Comparison of ENCODE assay signal across 14 cellular contexts in genomic region chr9:105330755-105331154, GRCh38.
DNase-seq lines count a peak whose midpoint lies in the region; ATAC-seq and TF ChIP-seq lines count a peak whose summit lies in the region.
"Had no signal": no experiment of that assay in that cellular context is flagged by ENCODE, and none has a peak within 500 bp of the region (broad histone marks: within the 10 kb centered on the region; RNA-seq: fewer than 3 reads in every experiment).

No MANE protein-coding gene starts in this region.

- no peaks in the 10 kb centered on the region for H3K27me3 Mint-ChIP-seq in activated T-cell treated with anti-CD3 and anti-CD28 coated beads, Interleukin-2, amount 50 U/mL, for 4 hours (ENCODE audit: low read depth)
- H3K27me3 Mint-ChIP-seq in immature natural killer cell (ENCODE audit: low read depth in 3 of 3), result peaks cover 0 to 1% (median 0%) of the 10 kb centered on the region in 3 donors
- H3K27me3 Mint-ChIP-seq: activated naive CD8-positive, alpha-beta T cell treated with anti-CD3 and anti-CD28 coated beads, Interleukin-2, amount 50 U/mL, for 24 hours had no signal

- no peak overlapping the region for H3K4me3 Mint-ChIP-seq in activated T-cell treated with anti-CD3 and anti-CD28 coated beads, Interleukin-2, amount 50 U/mL, for 4 hours
- no peak overlapping the region for H3K4me3 Mint-ChIP-seq in immature natural killer cell
- H3K4me3 Mint-ChIP-seq: activated naive CD8-positive, alpha-beta T cell treated with anti-CD3 and anti-CD28 coated beads, Interleukin-2, amount 50 U/mL, for 24 hours had no signal

- H3K4me3 ChIP-seq in liver (ENCODE audit: low read depth in 1 of 3, low read length in 3 of 3), result no peak overlapping the region
- no peak overlapping the region for H3K4me3 ChIP-seq in lower lobe of right lung

- H3K27ac Mint-ChIP-seq in immature natural killer cell, result no peak overlapping the region
- H3K27ac Mint-ChIP-seq: activated naive CD8-positive, alpha-beta T cell treated with anti-CD3 and anti-CD28 coated beads, Interleukin-2, amount 50 U/mL, for 24 hours had no signal

- H3K27me3 ChIP-seq in liver (ENCODE audit: control insufficient read depth in 4 of 4, insufficient read depth in 4 of 4, low read length in 3 of 4) (no peaks in the 10 kb centered on the region), lower lobe of right lung (ENCODE audit: low read depth) (no peaks in the 10 kb centered on the region)

- TF ChIP-seq CTCF in liver (IDR thresholded peaks at IDR 0.05; ENCODE audit: low read depth, low read length, missing input control), result no peak
- no peak for TF ChIP-seq CTCF in lower lobe of right lung (IDR thresholded peaks at IDR 0.05)

- H3K9ac ChIP-seq in liver (ENCODE audit: low read depth in 1 of 2, low read length in 2 of 2), result no peak overlapping the region

- H3K9me3 Mint-ChIP-seq in activated T-cell treated with anti-CD3 and anti-CD28 coated beads, Interleukin-2, amount 50 U/mL, for 4 hours, result no peaks in the 10 kb centered on the region
- H3K9me3 Mint-ChIP-seq in immature natural killer cell, result no peaks in the 10 kb centered on the region
- H3K9me3 Mint-ChIP-seq: activated naive CD8-positive, alpha-beta T cell treated with anti-CD3 and anti-CD28 coated beads, Interleukin-2, amount 50 U/mL, for 24 hours had no signal

- H3K9me3 ChIP-seq in liver (ENCODE audit: control insufficient read depth in 4 of 4, low read length in 3 of 4), result no peaks in the 10 kb centered on the region
- no peaks in the 10 kb centered on the region for H3K9me3 ChIP-seq in lower lobe of right lung

- H3K36me3 ChIP-seq in liver (ENCODE audit: control insufficient read depth in 4 of 4, insufficient read depth in 3 of 4, low read depth in 1 of 4, low read length in 3 of 4), result no peaks in the 10 kb centered on the region
- H3K36me3 ChIP-seq in lower lobe of right lung, result peaks cover 3% of the 10 kb centered on the region

- H3K27ac ChIP-seq in liver (ENCODE audit: low read depth in 1 of 2, low read length in 2 of 2) (peak overlapping the region; percentile 4 to 63), lower lobe of right lung (no peak overlapping the region)
- H3K27ac ChIP-seq: C4-2B had no signal

- no peak for DNase-seq in activated T-cell treated with anti-CD3 and anti-CD28 coated beads, Interleukin-2, amount 50 U/mL, for 4 hours
- no peak for DNase-seq in stimulated activated naive CD4-positive, alpha-beta T cell treated with Interleukin-2 at 50 U/mL for 16 hours (lab: John Stamatoyannopoulos, UW)
- DNase-seq in immature natural killer cell (no peak), lower lobe of right lung (no peak)
- DNase-seq: activated naive CD8-positive, alpha-beta T cell treated with anti-CD3 and anti-CD28 coated beads, Interleukin-2, amount 50 U/mL, for 24 hours; effector CD4-positive, alpha-beta T cell; NCI-H748 treated with DMSO at 0.1 percent for 48 hours; retina; T-helper 1 cell had no signal

- intact Hi-C loops in lower lobe of right lung (cut with DNase I), result no loop called here

- peak; percentile 67 for ATAC-seq in GM18909 (IDR thresholded peaks at IDR 0.05; ENCODE audit: poor library complexity, unreplicated experiment)
- ATAC-seq in GM21786 (IDR thresholded peaks at IDR 0.05; ENCODE audit: unreplicated experiment), result peak; percentile 58
- peak; percentile 31 for ATAC-seq in HG03442 (IDR thresholded peaks at IDR 0.05; ENCODE audit: unreplicated experiment)
- no peak for ATAC-seq in activated T-cell treated with anti-CD3 and anti-CD28 coated beads, Interleukin-2, amount 50 U/mL, for 4 hours
- no peak for ATAC-seq in lower lobe of right lung
- ATAC-seq: activated naive CD8-positive, alpha-beta T cell treated with anti-CD3 and anti-CD28 coated beads, Interleukin-2, amount 50 U/mL, for 24 hours had no signal

- peaks cover 2% of the 10 kb centered on the region for H3K36me3 Mint-ChIP-seq in activated T-cell treated with anti-CD3 and anti-CD28 coated beads, Interleukin-2, amount 50 U/mL, for 4 hours (ENCODE audit: insufficient read depth)
- peaks cover 0 to 7% (median 4%) of the 10 kb centered on the region in 3 donors for H3K36me3 Mint-ChIP-seq in immature natural killer cell

- H3K4me1 ChIP-seq in liver (ENCODE audit: control insufficient read depth in 4 of 4, insufficient read depth in 4 of 4, low read length in 3 of 4) (peaks cover 2 to 12% (median 9%) of the 10 kb centered on the region in 4 donors), lower lobe of right lung (peaks cover 19% of the 10 kb centered on the region)

- no peaks in the 10 kb centered on the region for H3K4me1 Mint-ChIP-seq in activated T-cell treated with anti-CD3 and anti-CD28 coated beads, Interleukin-2, amount 50 U/mL, for 4 hours (ENCODE audit: low read depth)
- no peaks in the 10 kb centered on the region for H3K4me1 Mint-ChIP-seq in immature natural killer cell

- no peak for TF ChIP-seq RAD21 in liver (IDR thresholded peaks at IDR 0.05)

TF ChIP-seq in liver, 16 proteins besides CTCF, POLR2A, EP300 and RAD21:
- TF ChIP-seq HNF4A (conservative IDR thresholded peaks at IDR 0.05) (peak in 1 of 2 donors; percentile 38), YY1 (IDR thresholded peaks at IDR 0.05) (no peak), JUND (IDR thresholded peaks at IDR 0.05) (peak in 1 of 2 donors; percentile 25)

Comparison
In these comparisons a context has a peak if more than half of its experiments do, and no peak if none do; other contexts are left out.
1. ATAC-seq: peak in GM18909 (single experiment), GM21786 (single experiment) and HG03442 (single experiment); none in activated T-cell treated with anti-CD3 and anti-CD28 coated beads, Interleukin-2, amount 50 U/mL, for 4 hours (0 of 2) and lower lobe of right lung (0 of 2).